ENCODE assay signal across 18 cellular contexts in genomic region chr13:111904701-111905608, GRCh38.
DNase-seq lines count a peak whose midpoint lies in the region; ATAC-seq and TF ChIP-seq lines count a peak whose summit lies in the region.
"Had no signal": no experiment of that assay in that cellular context is flagged by ENCODE, and none has a peak within 500 bp of the region (broad histone marks: within the 10 kb centered on the region; RNA-seq: fewer than 3 reads in every experiment).

No MANE protein-coding gene starts in this region.

- intact Hi-C loops in Right ventricle myocardium inferior (cut with DNase I), result no loop called here

- no peak overlapping the region for H3K4me3 Mint-ChIP-seq in osteocyte (ENCODE audit: unreplicated experiment)
- H3K4me3 Mint-ChIP-seq: activated T-helper 1 cell treated with anti-CD3 and anti-CD28 coated beads, Interleukin-12 subunit alpha, Interleukin-12 subunit beta, Interleukin-2, Interleukin-4 antibody, amounts not matched to agents 30 ng/mL and 10 ng/mL and 1 ng/mL, durations not matched to agents 14 hours and 24 hours and 36 hours; memory B cell; naive B cell had no signal

- H3K9me3 Mint-ChIP-seq in osteocyte (ENCODE audit: unreplicated experiment), result peaks cover 13% of the 10 kb centered on the region

- H3K27ac Mint-ChIP-seq in osteocyte (ENCODE audit: unreplicated experiment), result no peak overlapping the region
- H3K27ac Mint-ChIP-seq: activated T-helper 1 cell treated with anti-CD3 and anti-CD28 coated beads, Interleukin-12 subunit alpha, Interleukin-12 subunit beta, Interleukin-2, Interleukin-4 antibody, amounts not matched to agents 30 ng/mL and 10 ng/mL and 1 ng/mL, durations not matched to agents 14 hours and 24 hours and 36 hours; memory B cell; naive B cell had no signal

- ATAC-seq in HG02938 (IDR thresholded peaks at IDR 0.05; ENCODE audit: unreplicated experiment), result no peak
- no peak for ATAC-seq in Right ventricle myocardium inferior
- ATAC-seq: right cardiac atrium had no signal

- no peaks in the 10 kb centered on the region for H3K27me3 Mint-ChIP-seq in osteocyte (ENCODE audit: unreplicated experiment)
- H3K27me3 Mint-ChIP-seq: memory B cell had no signal

- TF ChIP-seq CTCF in osteocyte (IDR thresholded peaks at IDR 0.05), result no peak

- H3K36me3 Mint-ChIP-seq in osteocyte (ENCODE audit: unreplicated experiment), result no peaks in the 10 kb centered on the region
- H3K36me3 Mint-ChIP-seq: memory B cell, naive B cell had no signal

- peak; percentile 22 for DNase-seq in ELF-1 (ENCODE audit: low read depth, low spot score)
- DNase-seq in cerebellum (ENCODE audit: low spot score), result peak; percentile 32
- peak; percentile 79 for DNase-seq in osteocyte (ENCODE audit: extremely low spot score, unreplicated experiment)
- no peak for DNase-seq in NCI-H1092 (lab: John Stamatoyannopoulos, UW)
- no peak for DNase-seq in Right ventricle myocardium inferior (ENCODE audit: missing footprints)
- no peak for DNase-seq in nucleus accumbens (lab: John Stamatoyannopoulos, UW)
- DNase-seq: ACHN; activated CD4-positive, alpha-beta T cell treated with anti-CD3 and anti-CD28 coated beads for 1 hour; Calu3; naive B cell; NCI-H146; NCI-H524 treated with DMSO at 0.1 percent for 48 hours; right cardiac atrium; stomach had no signal

- TF ChIP-seq RAD21 in Ishikawa (IDR thresholded peaks at IDR 0.05; ENCODE audit: low read depth), result no peak

- no peaks in the 10 kb centered on the region for H3K4me1 Mint-ChIP-seq in osteocyte (ENCODE audit: unreplicated experiment)
- H3K4me1 Mint-ChIP-seq: memory B cell, naive B cell had no signal

- no peak for TF ChIP-seq EP300 in Ishikawa (IDR thresholded peaks at IDR 0.05; ENCODE audit: borderline replicate concordance)

TF ChIP-seq in Ishikawa, 13 proteins besides CTCF, POLR2A, EP300 and RAD21:
- TF ChIP-seq FOXM1 (IDR thresholded peaks at IDR 0.05; ENCODE audit: borderline replicate concordance, low read depth), result no peak
- TF ChIP-seq MAX (IDR thresholded peaks at IDR 0.05), result 0 out of 2 replicates have a peak, but pooled peaks have one; percentile 27

Comparison
In these comparisons a context has a peak if more than half of its experiments do, and no peak if none do; other contexts are left out.
1. DNase-seq: peak in ELF-1 (single experiment), cerebellum (single experiment) and osteocyte (single experiment); none in NCI-H1092 (single experiment), Right ventricle myocardium inferior (single experiment) and nucleus accumbens (0 of 56).